In genomic region chr6:70574643-70575042, GRCh38 we compare ENCODE assay signal across 37 cellular contexts.
"Had no signal": no experiment of that assay in that cellular context is flagged by ENCODE, and none has a peak within 500 bp of the region (broad histone marks: within the 10 kb centered on the region; RNA-seq: fewer than 3 reads in every experiment).

No MANE protein-coding gene starts in this region.

- H3K27me3 Mint-ChIP-seq: activated CD4-positive, alpha-beta memory T cell treated with anti-CD3 and anti-CD28 coated beads for 36 hours; activated CD4-positive, alpha-beta T cell treated with anti-CD3 and anti-CD28 coated beads for 36 hours; activated CD4-positive, alpha-beta T cell treated with anti-CD3 and anti-CD28 coated beads, Interleukin-2, amount 10 ng/mL, durations not matched to agents 24 days and 14 days; activated CD8-positive, alpha-beta memory T cell treated with anti-CD3 and anti-CD28 coated beads, Interleukin-2, amount 10 ng/mL, durations not matched to agents 7 days and 5 days; activated naive CD4-positive, alpha-beta T cell treated with anti-CD3 and anti-CD28 coated beads, Interleukin-2, amount 50 U/mL, for 24 hours; activated naive CD8-positive, alpha-beta T cell treated with anti-CD3 and anti-CD28 coated beads for 36 hours; central memory CD8-positive, alpha-beta T cell; dendritic cell treated with granulocyte-macrophage colony-stimulating factor and Interleukin-4, amounts not matched to agents 40 ng/mL and 50 ng/mL, for 4 days; T-helper 17 cell had no signal

- H3K4me3 ChIP-seq: coronary artery, dorsolateral prefrontal cortex, gastrocnemius medialis, heart left ventricle had no signal

- H3K9me3 Mint-ChIP-seq: activated CD4-positive, alpha-beta memory T cell treated with anti-CD3 and anti-CD28 coated beads for 36 hours; activated CD4-positive, alpha-beta T cell treated with anti-CD3 and anti-CD28 coated beads, Interleukin-2, amount 10 ng/mL, durations not matched to agents 24 days and 14 days; activated naive CD4-positive, alpha-beta T cell treated with anti-CD3 and anti-CD28 coated beads for 36 hours; activated naive CD4-positive, alpha-beta T cell treated with anti-CD3 and anti-CD28 coated beads, Interleukin-2, amount 50 U/mL, for 24 hours; activated naive CD8-positive, alpha-beta T cell treated with anti-CD3 and anti-CD28 coated beads for 36 hours; activated T-helper 2 cell treated with anti-CD3 and anti-CD28 coated beads, Interferon-gamma antibody, Interleukin-2, Interleukin-4, amounts not matched to agents 10 μg/mL and 5 μg/mL and 100 μg/mL, durations not matched to agents 14 hours and 24 hours and 36 hours; central memory CD8-positive, alpha-beta T cell; dendritic cell treated with granulocyte-macrophage colony-stimulating factor and Interleukin-4, amounts not matched to agents 40 ng/mL and 50 ng/mL, for 4 days; T-helper 2 cell treated with Interferon-gamma antibody and Interleukin-4, amounts not matched to agents 5 μg/mL and 100 μg/mL, for 36 hours had no signal

- H3K27ac Mint-ChIP-seq: activated CD4-positive, alpha-beta memory T cell treated with anti-CD3 and anti-CD28 coated beads for 36 hours; activated CD4-positive, alpha-beta T cell treated with anti-CD3 and anti-CD28 coated beads for 36 hours; activated CD4-positive, alpha-beta T cell treated with anti-CD3 and anti-CD28 coated beads, Interleukin-2, amount 10 ng/mL, durations not matched to agents 24 days and 14 days; activated CD8-positive, alpha-beta memory T cell treated with anti-CD3 and anti-CD28 coated beads, Interleukin-2, amount 10 ng/mL, durations not matched to agents 7 days and 5 days; activated CD8-positive, alpha-beta T cell treated with anti-CD3 and anti-CD28 coated beads, Interleukin-2, amount 10 ng/mL, durations not matched to agents 7 days and 5 days; activated naive CD4-positive, alpha-beta T cell treated with anti-CD3 and anti-CD28 coated beads for 36 hours; activated naive CD4-positive, alpha-beta T cell treated with anti-CD3 and anti-CD28 coated beads, Interleukin-2, amount 50 U/mL, for 24 hours; activated naive CD8-positive, alpha-beta T cell treated with anti-CD3 and anti-CD28 coated beads for 36 hours; activated T-helper 1 cell treated with anti-CD3 and anti-CD28 coated beads, Interleukin-12 subunit alpha, Interleukin-12 subunit beta, Interleukin-2, Interleukin-4 antibody, amounts not matched to agents 30 ng/mL and 10 ng/mL and 1 ng/mL, durations not matched to agents 14 hours and 24 hours and 36 hours; activated T-helper 2 cell treated with anti-CD3 and anti-CD28 coated beads, Interferon-gamma antibody, Interleukin-2, Interleukin-4, amounts not matched to agents 10 μg/mL and 5 μg/mL and 100 μg/mL, durations not matched to agents 14 hours and 24 hours and 36 hours; dendritic cell treated with granulocyte-macrophage colony-stimulating factor and Interleukin-4, amounts not matched to agents 40 ng/mL and 50 ng/mL, for 4 days; endodermal cell; T-helper 2 cell treated with Interferon-gamma antibody and Interleukin-4, amounts not matched to agents 5 μg/mL and 100 μg/mL, for 36 hours had no signal

- ATAC-seq: activated CD4-positive, alpha-beta T cell treated with anti-CD3 and anti-CD28 coated beads for 36 hours; activated CD8-positive, alpha-beta memory T cell treated with anti-CD3 and anti-CD28 coated beads, Interleukin-2, amount 10 ng/mL, durations not matched to agents 7 days and 5 days; activated CD8-positive, alpha-beta T cell treated with anti-CD3 and anti-CD28 coated beads, Interleukin-2, amount 10 ng/mL, durations not matched to agents 7 days and 5 days; esophagus mucosa; foreskin keratinocyte; gastrocnemius medialis; heart left ventricle; T-helper 17 cell had no signal

- H3K9me3 ChIP-seq: gastrocnemius medialis had no signal

- H3K27ac ChIP-seq: brain microvascular endothelial cell, coronary artery, dorsolateral prefrontal cortex, foreskin keratinocyte, gastrocnemius medialis, heart left ventricle, WERI-Rb-1 had no signal

- H3K4me1 ChIP-seq: gastrocnemius medialis, heart left ventricle had no signal

- DNase-seq: activated CD4-positive, alpha-beta memory T cell treated with anti-CD3 and anti-CD28 coated beads for 36 hours; activated CD4-positive, alpha-beta T cell treated with anti-CD3 and anti-CD28 coated beads for 36 hours; activated CD4-positive, alpha-beta T cell treated with anti-CD3 and anti-CD28 coated beads, Interleukin-2, amount 10 ng/mL, durations not matched to agents 24 days and 14 days; activated CD4-positive, CD25-positive, alpha-beta regulatory T cell; activated CD4-positive, CD25-positive, alpha-beta regulatory T cell treated with anti-CD3 and anti-CD28 coated beads, Interleukin-2, amount 50 U/mL, for 72 hours; activated CD8-positive, alpha-beta memory T cell treated with anti-CD3 and anti-CD28 coated beads, Interleukin-2, amount 10 ng/mL, durations not matched to agents 7 days and 5 days; activated CD8-positive, alpha-beta memory T cell treated with anti-CD3 and anti-CD28 coated beads, Interleukin-2, amount 50 U/mL, for 4 hours; activated CD8-positive, alpha-beta T cell treated with anti-CD3 and anti-CD28 coated beads, Interleukin-2, amount 10 ng/mL, durations not matched to agents 7 days and 5 days; activated effector memory CD4-positive, alpha-beta T cell treated with anti-CD3 and anti-CD28 coated beads, Interleukin-2, amount 50 U/mL, for 16 hours; activated naive CD4-positive, alpha-beta T cell treated with anti-CD3 and anti-CD28 coated beads for 36 hours; activated naive CD8-positive, alpha-beta T cell treated with anti-CD3 and anti-CD28 coated beads for 36 hours; activated T-cell treated with anti-CD3 and anti-CD28 coated beads, Interleukin-2, amount 50 U/mL, for 1 hour; activated T-cell treated with anti-CD3 and anti-CD28 coated beads, Interleukin-2, amount 50 U/mL, for 48 hours; amniotic stem cell; anterior cingulate cortex; brain microvascular endothelial cell; dorsolateral prefrontal cortex; effector memory CD4-positive, alpha-beta T cell; endodermal cell; foreskin keratinocyte; gastrocnemius medialis; glutamatergic neuron; heart left ventricle; T-helper 1 cell; T-helper 17 cell; T1000; WERI-Rb-1 had no signal

- H3K4me1 Mint-ChIP-seq: endodermal cell had no signal

- H3K36me3 ChIP-seq: brain microvascular endothelial cell, WERI-Rb-1 had no signal

- H3K4me3 Mint-ChIP-seq: activated CD4-positive, alpha-beta memory T cell treated with anti-CD3 and anti-CD28 coated beads for 36 hours; activated CD4-positive, alpha-beta T cell treated with anti-CD3 and anti-CD28 coated beads for 36 hours; activated CD4-positive, alpha-beta T cell treated with anti-CD3 and anti-CD28 coated beads, Interleukin-2, amount 10 ng/mL, durations not matched to agents 24 days and 14 days; activated CD8-positive, alpha-beta memory T cell treated with anti-CD3 and anti-CD28 coated beads, Interleukin-2, amount 10 ng/mL, durations not matched to agents 7 days and 5 days; activated CD8-positive, alpha-beta T cell treated with anti-CD3 and anti-CD28 coated beads, Interleukin-2, amount 10 ng/mL, durations not matched to agents 7 days and 5 days; activated naive CD4-positive, alpha-beta T cell treated with anti-CD3 and anti-CD28 coated beads for 36 hours; activated naive CD4-positive, alpha-beta T cell treated with anti-CD3 and anti-CD28 coated beads, Interleukin-2, amount 50 U/mL, for 24 hours; activated naive CD8-positive, alpha-beta T cell treated with anti-CD3 and anti-CD28 coated beads for 36 hours; activated T-helper 1 cell treated with anti-CD3 and anti-CD28 coated beads, Interleukin-12 subunit alpha, Interleukin-12 subunit beta, Interleukin-2, Interleukin-4 antibody, amounts not matched to agents 30 ng/mL and 10 ng/mL and 1 ng/mL, durations not matched to agents 14 hours and 24 hours and 36 hours; central memory CD8-positive, alpha-beta T cell; dendritic cell treated with granulocyte-macrophage colony-stimulating factor and Interleukin-4, amounts not matched to agents 40 ng/mL and 50 ng/mL, for 4 days; endodermal cell; T-helper 17 cell; T-helper 2 cell treated with Interferon-gamma antibody and Interleukin-4, amounts not matched to agents 5 μg/mL and 100 μg/mL, for 36 hours had no signal

- H3K27me3 ChIP-seq: brain microvascular endothelial cell, dorsolateral prefrontal cortex, foreskin keratinocyte, gastrocnemius medialis, heart left ventricle had no signal

- FAIRE-seq: astrocyte, bronchial epithelial cell had no signal
